In the genomic region with DNA sequence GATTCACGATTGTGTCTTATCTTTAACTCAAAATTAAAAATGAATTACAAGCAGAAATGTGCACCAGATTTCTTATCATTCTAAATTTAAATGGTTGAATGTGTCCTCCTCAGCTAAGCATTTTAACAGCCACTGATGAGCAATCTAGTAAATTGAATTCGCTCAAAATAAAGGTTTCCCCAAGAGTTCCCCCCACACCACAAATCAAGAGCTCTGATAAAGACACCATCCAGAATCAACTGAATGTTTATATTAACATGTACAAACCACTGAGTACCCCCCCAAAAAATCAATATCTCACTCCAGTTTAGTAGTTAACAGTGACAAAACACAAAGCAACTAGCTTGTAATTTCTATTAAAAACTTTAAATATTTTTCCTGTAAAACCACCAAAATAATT, we compare ENCODE assay signal across 8 cellular contexts. TPM values are rescaled to one million over a fixed set of nuclear protein-coding genes. Genes with fewer than 3 reads are reported as not detected.
A peak's percentile ranks its signal among the peaks of the same experiment; 100 is the strongest.
DNase-seq lines count a peak whose midpoint lies in the region; ATAC-seq and TF ChIP-seq lines count a peak whose summit lies in the region.

No MANE protein-coding gene starts in this region.

- no peaks in the 10 kb centered on the region for H3K27me3 Mint-ChIP-seq in T-helper 1 cell treated with Interleukin-12 subunit alpha and Interleukin-12 subunit beta and Interleukin-4 antibody, amounts not matched to agents 30 μg/mL and 1 μg/mL, for 36 hours (ENCODE audit: low read depth)
- H3K27me3 Mint-ChIP-seq in WTC11 (ENCODE audit: low read depth), result no peaks in the 10 kb centered on the region; the same call in 1 of the 2 replicates

- H3K4me2 ChIP-seq in hepatocyte, result peak overlapping the region; percentile 82

- H3K36me3 ChIP-seq in hepatocyte (replicated peaks; ENCODE audit: insufficient read depth, low read depth) (no peaks in the 10 kb centered on the region), spleen (no peaks in the 10 kb centered on the region)

- POLR2A ChIA-PET in WTC11 (lab: Charles Lee), result interaction anchor here (0.7 kb wide), 1 partner anchor 13 kb away, joined by 3 read pairs; no protein-coding TSS in a partner anchor

- CTCF ChIA-PET in WTC11 (lab: Charles Lee), result no interaction called here

- WGBS in hepatocyte (ENCODE audit: low lambda C conversion rate, missing lambda C conversion rate), result 35% methylated on average over 2 of the region's 2 CpGs
- WGBS in spleen, 5 donors, result 35 to 70% (median 55%) methylated on average over 2 of the region's 2 CpGs

- TF ChIP-seq CTCF in WTC11 (IDR thresholded peaks at IDR 0.05) (no peak), hepatocyte (IDR thresholded peaks at IDR 0.05; ENCODE audit: poor library complexity) (no peak), spleen (IDR thresholded peaks at IDR 0.05 in 8 of 11, conservative IDR thresholded peaks at IDR 0.05 in 3 of 11) (no peak)

- H3K9me3 Mint-ChIP-seq in T-helper 1 cell treated with Interleukin-12 subunit alpha and Interleukin-12 subunit beta and Interleukin-4 antibody, amounts not matched to agents 30 μg/mL and 1 μg/mL, for 36 hours, result no peaks in the 10 kb centered on the region
- H3K9me3 Mint-ChIP-seq in WTC11, result no peaks in the 10 kb centered on the region

- ATAC-seq in WTC11, result no peak

- no peak for TF ChIP-seq POLR2A in spleen (IDR thresholded peaks at IDR 0.05)

- DNase-seq in T-helper 1 cell (no peak), WTC11 (ENCODE audit: low spot score) (no peak), hepatocyte (ENCODE audit: low spot score) (no peak), spleen (no peak), germinal center (ENCODE audit: low spot score) (no peak), NCI-H774 (lab: John Stamatoyannopoulos, UW) (no peak), NCI-H187 treated with DMSO at 0.1 percent for 48 hours (lab: John Stamatoyannopoulos, UW) (no peak)

- H3K79me2 ChIP-seq in hepatocyte, result peaks cover 80% of the 10 kb centered on the region

- peaks cover 32% of the 10 kb centered on the region for H3K4me1 Mint-ChIP-seq in T-helper 1 cell treated with Interleukin-12 subunit alpha and Interleukin-12 subunit beta and Interleukin-4 antibody, amounts not matched to agents 30 μg/mL and 1 μg/mL, for 36 hours (ENCODE audit: low read depth)
- peaks cover 51% of the 10 kb centered on the region for H3K4me1 Mint-ChIP-seq in WTC11

- H3K27ac ChIP-seq in hepatocyte (peak overlapping the region; percentile 93), spleen (no peak overlapping the region)

- intact Hi-C loops in spleen (cut with DNase I; ENCODE audit: low total_unique reads), result no loop called here

- H3K27ac Mint-ChIP-seq in T-helper 1 cell treated with Interleukin-12 subunit alpha and Interleukin-12 subunit beta and Interleukin-4 antibody, amounts not matched to agents 30 μg/mL and 1 μg/mL, for 36 hours, result no peak overlapping the region
- H3K27ac Mint-ChIP-seq in WTC11, result peak overlapping the region; percentile 76; the same call in 1 of the 2 replicates

- peak overlapping the region; percentile 79 for H3K4me3 ChIP-seq in hepatocyte
- H3K4me3 ChIP-seq in spleen, result peak overlapping the region in 5 of 8 donors; percentile 79 to 96 (median 93)

- peaks cover 54% of the 10 kb centered on the region for H4K20me1 ChIP-seq in hepatocyte (ENCODE audit: insufficient read depth, poor library complexity, severe bottlenecking)

- H3K9me3 ChIP-seq in hepatocyte (ENCODE audit: low read depth) (no peaks in the 10 kb centered on the region), spleen (no peaks in the 10 kb centered on the region)

- peak overlapping the region; percentile 95 for H3K4me3 Mint-ChIP-seq in T-helper 1 cell treated with Interleukin-12 subunit alpha and Interleukin-12 subunit beta and Interleukin-4 antibody, amounts not matched to agents 30 μg/mL and 1 μg/mL, for 36 hours
- H3K4me3 Mint-ChIP-seq in WTC11, result peak overlapping the region; percentile 98

- H3K4me1 ChIP-seq in hepatocyte (ENCODE audit: insufficient read depth) (peaks cover 34% of the 10 kb centered on the region), spleen (peaks cover 52 to 82% (median 73%) of the 10 kb centered on the region in 6 donors)

- H3K27me3 ChIP-seq in hepatocyte (no peaks in the 10 kb centered on the region), spleen (replicated peaks in 1 of 7) (no peaks in the 10 kb centered on the region)

- H3K9me2 ChIP-seq in hepatocyte (replicated peaks; ENCODE audit: insufficient read depth), result no peaks in the 10 kb centered on the region

- H3K36me3 Mint-ChIP-seq in T-helper 1 cell treated with Interleukin-12 subunit alpha and Interleukin-12 subunit beta and Interleukin-4 antibody, amounts not matched to agents 30 μg/mL and 1 μg/mL, for 36 hours (ENCODE audit: low read depth), result peaks cover 8% of the 10 kb centered on the region
- peaks cover 5% of the 10 kb centered on the region for H3K36me3 Mint-ChIP-seq in WTC11

- H2AFZ ChIP-seq in hepatocyte, result no peak overlapping the region

TF ChIP-seq in WTC11, 78 proteins besides CTCF, POLR2A, EP300 and RAD21:
- TF ChIP-seq NR1H2 (CRISPR knock-in tag; IDR thresholded peaks at IDR 0.05), result no peak

RNA-seq across cellular contexts. Expression of a gene that starts 1.9 kb away (rescaled TPM):
- total RNA-seq in WTC11 (2021) (123 to 126 TPM (median 126 TPM) in 3 replicates), hepatocyte (95.8 and 115 TPM in 2 replicates), spleen (100 to 1,000 TPM; 118 to 174 (median 136) TPM)
- polyA plus RNA-seq in hepatocyte (56.9 and 67.9 TPM in 2 replicates), spleen (10 to 100 TPM; 36.3 to 53.0 (median 42.8) TPM)

RNA-seq across cellular contexts. Expression of a gene that starts 3.6 kb away (rescaled TPM):
- total RNA-seq in WTC11 (2021) (37.5 to 44.9 TPM (median 40.9 TPM) in 3 replicates), hepatocyte (30.1 and 33.5 TPM in 2 replicates), spleen (10 to 100 TPM; 16.4 to 32.7 (median 19.9) TPM)
- polyA plus RNA-seq in hepatocyte (30.6 and 36.5 TPM in 2 replicates), spleen (10 to 100 TPM; 18.3 to 24.5 (median 20.8) TPM)
